Comparison of ENCODE assay signal across 9 cellular contexts in the genomic region with DNA sequence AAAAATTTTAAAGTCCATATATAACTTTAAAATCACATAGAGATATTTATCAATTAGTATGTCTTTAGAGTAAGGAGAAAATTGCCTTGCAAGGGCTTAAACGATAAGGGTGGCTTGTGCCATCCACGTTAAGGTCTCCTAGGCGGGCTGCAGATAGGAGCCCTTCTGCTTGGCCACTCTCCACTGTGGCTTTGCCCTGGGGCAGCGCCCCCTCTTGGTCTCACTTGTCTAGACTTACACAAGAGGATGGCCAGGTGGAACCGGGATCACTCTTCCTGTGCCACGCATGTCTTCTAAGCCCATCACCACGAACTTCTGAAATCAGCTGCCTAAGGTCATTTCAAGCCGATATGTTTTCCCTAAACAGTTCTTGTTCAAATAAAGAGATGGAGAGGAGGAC. TPM values are rescaled to one million over a fixed set of nuclear protein-coding genes. Genes with fewer than 3 reads are reported as not detected.
DNase-seq lines count a peak whose midpoint lies in the region; ATAC-seq and TF ChIP-seq lines count a peak whose summit lies in the region.
"Had no signal": no experiment of that assay in that cellular context is flagged by ENCODE, and none has a peak within 500 bp of the region (broad histone marks: within the 10 kb centered on the region; RNA-seq: fewer than 3 reads in every experiment).

No MANE protein-coding gene starts in this region.

- H3K4me3 ChIP-seq in H7 (ENCODE audit: insufficient read depth, low read depth, low read length), result no peak overlapping the region

- intact Hi-C loops in activated CD8-positive, alpha-beta T cell treated with anti-CD3 and anti-CD28 coated beads for 36 hours (cut with micrococcal nuclease), result no loop called here

- peaks cover 25% of the 10 kb centered on the region for H3K4me1 Mint-ChIP-seq in activated CD8-positive, alpha-beta T cell treated with anti-CD3 and anti-CD28 coated beads for 36 hours (ENCODE audit: low read depth)

- CTCF ChIA-PET in activated CD8-positive, alpha-beta T cell treated with anti-CD3 and anti-CD28 coated beads for 36 hours (lab: Charles Lee), result interaction anchor here (1.1 to 2.6 kb wide), 4 partner anchors 18 to 71 kb away, joined by 3 to 13 read pairs (median 5); partner anchors contain the start of gene TOR2A

- peak; percentile 47 for TF ChIP-seq CTCF in activated CD8-positive, alpha-beta T cell treated with anti-CD3 and anti-CD28 coated beads for 36 hours (IDR thresholded peaks at IDR 0.05)

- DNase-seq in COLO668 (lab: John Stamatoyannopoulos, UW; ENCODE audit: unreplicated experiment), result peak; percentile 65
- peak; percentile 91 for DNase-seq in H7
- peak; percentile 71 for DNase-seq in activated CD8-positive, alpha-beta T cell treated with anti-CD3 and anti-CD28 coated beads for 36 hours
- peak; percentile 35 for DNase-seq in left kidney (ENCODE audit: low read depth, low spot score)
- no peak for DNase-seq in NCI-H2171 treated with DMSO at 0.1 percent for 48 hours (lab: John Stamatoyannopoulos, UW)
- DNase-seq in amygdala (lab: John Stamatoyannopoulos, UW), result no peak
- no peak for DNase-seq in middle frontal gyrus (ENCODE audit: extremely low spot score, low spot score)

- H3K27ac Mint-ChIP-seq in activated CD8-positive, alpha-beta T cell treated with anti-CD3 and anti-CD28 coated beads for 36 hours, result peak overlapping the region; percentile 71

- H3K36me3 ChIP-seq in H7 (replicated peaks; ENCODE audit: control insufficient read depth, insufficient read depth, low read length), result peaks cover 8% of the 10 kb centered on the region

- no peaks in the 10 kb centered on the region for H3K27me3 Mint-ChIP-seq in activated CD8-positive, alpha-beta T cell treated with anti-CD3 and anti-CD28 coated beads for 36 hours

- no peak overlapping the region for H3K4me3 Mint-ChIP-seq in activated CD8-positive, alpha-beta T cell treated with anti-CD3 and anti-CD28 coated beads for 36 hours

- ATAC-seq in activated CD8-positive, alpha-beta T cell treated with anti-CD3 and anti-CD28 coated beads for 36 hours, result no peak
- no peak for ATAC-seq in HG03139 (IDR thresholded peaks at IDR 0.05; ENCODE audit: unreplicated experiment)
- ATAC-seq: activated naive CD4-positive, alpha-beta T cell treated with anti-CD3 and anti-CD28 coated beads, Interleukin-2, amount 50 U/mL, for 72 hours had no signal

- no peaks in the 10 kb centered on the region for H3K27me3 ChIP-seq in H7 (ENCODE audit: control insufficient read depth, insufficient read depth, low read length)

- peaks cover 37% of the 10 kb centered on the region for H3K36me3 Mint-ChIP-seq in activated CD8-positive, alpha-beta T cell treated with anti-CD3 and anti-CD28 coated beads for 36 hours (ENCODE audit: low read depth)

- POLR2A ChIA-PET in activated CD8-positive, alpha-beta T cell treated with anti-CD3 and anti-CD28 coated beads for 36 hours (lab: Charles Lee), result interaction anchor here (0.6 to 1.1 kb wide), 2 partner anchors 39 to 67 kb away, joined by 3 read pairs; no protein-coding TSS in a partner anchor

- no peaks in the 10 kb centered on the region for H3K9me3 Mint-ChIP-seq in activated CD8-positive, alpha-beta T cell treated with anti-CD3 and anti-CD28 coated beads for 36 hours
- H3K9me3 Mint-ChIP-seq: activated naive CD4-positive, alpha-beta T cell treated with anti-CD3 and anti-CD28 coated beads, Interleukin-2, amount 50 U/mL, for 72 hours had no signal

RNA-seq across cellular contexts. Expression of gene FPGS, which starts 2.9 kb away (rescaled TPM):
- total RNA-seq in H7 (2014; rRNA removed; shearing (Covaris generic)), result 84.9 and 92.2 TPM in 2 replicates
- total RNA-seq in activated CD8-positive, alpha-beta T cell treated with anti-CD3 and anti-CD28 coated beads for 36 hours, result 10 to 100 TPM; 79.8 to 80.4 TPM

RNA-seq across cellular contexts. Expression of gene CDK9, which starts 19.8 kb away (rescaled TPM):
- 51.5 and 56.6 TPM in 2 replicates for total RNA-seq in H7 (2014; rRNA removed; shearing (Covaris generic))
- total RNA-seq in activated CD8-positive, alpha-beta T cell treated with anti-CD3 and anti-CD28 coated beads for 36 hours, result 10 to 100 TPM; 86.2 to 91.6 TPM

RNA-seq across cellular contexts. Expression of gene SH2D3C, which starts 27.2 kb away (rescaled TPM):
- 0.26 and 0.42 TPM in 2 replicates for total RNA-seq in H7 (2014; rRNA removed; shearing (Covaris generic))
- 10 to 100 TPM; 29.9 to 30.3 TPM for total RNA-seq in activated CD8-positive, alpha-beta T cell treated with anti-CD3 and anti-CD28 coated beads for 36 hours

RNA-seq across cellular contexts. Expression of gene ENG, which starts 48.8 kb away (rescaled TPM):
- total RNA-seq in H7 (2014; rRNA removed; shearing (Covaris generic)), result 1.4 and 1.8 TPM in 2 replicates
- total RNA-seq in activated CD8-positive, alpha-beta T cell treated with anti-CD3 and anti-CD28 coated beads for 36 hours, result 10 to 100 TPM; 14.2 to 15.0 TPM

Comparison
In these comparisons a context has a peak if more than half of its experiments do, and no peak if none do; other contexts are left out.
1. DNase-seq: peak in COLO668 (single experiment), H7 (single experiment), activated CD8-positive, alpha-beta T cell treated with anti-CD3 and anti-CD28 coated beads for 36 hours (single experiment) and left kidney (single experiment); none in NCI-H2171 treated with DMSO at 0.1 percent for 48 hours (single experiment), amygdala (0 of 56) and middle frontal gyrus (single experiment).
2. RNA of gene SH2D3C, which starts 27.2 kb away (total RNA-seq): 29.9 to 30.3 TPM in activated CD8-positive, alpha-beta T cell treated with anti-CD3 and anti-CD28 coated beads for 36 hours; 0.26 to 0.42 TPM in H7; every median in the first group is over 10 times any median in the second.